ENCODE assay signal across 7 cellular contexts in genomic region chrX:134782796-134783195, GRCh38. TPM values are rescaled to one million over a fixed set of nuclear protein-coding genes. Genes with fewer than 3 reads are reported as not detected.
DNase-seq lines count a peak whose midpoint lies in the region; ATAC-seq, FAIRE-seq and TF ChIP-seq lines count a peak whose summit lies in the region.

No MANE protein-coding gene starts in this region.

- H3K36me3 ChIP-seq in effector memory CD4-positive, alpha-beta T cell (ENCODE audit: control insufficient read depth, insufficient read depth, low read length) = peaks cover 13% of the 10 kb centered on the region

- no peaks in the 10 kb centered on the region for H3K27me3 ChIP-seq in effector memory CD4-positive, alpha-beta T cell (replicated peaks; ENCODE audit: control insufficient read depth, insufficient read depth, low read length, poor library complexity, severe bottlenecking)

- DNase-seq in NCI-H2227 treated with DMSO at 0.1 percent for 48 hours (lab: John Stamatoyannopoulos, UW) = peak; percentile 51
- DNase-seq in erythroblast (lab: John Stamatoyannopoulos, UW) = peak; percentile 28 to 46
- DNase-seq in renal cortical epithelial cell (ENCODE audit: low read depth) = peak; percentile 45
- no peak for DNase-seq in effector memory CD4-positive, alpha-beta T cell
- DNase-seq in GM12891 (ENCODE audit: insufficient read length, low spot score) = no peak

- FAIRE-seq in GM12891 (lab: Jason Lieb, UNC) = no peak

- H3K27ac ChIP-seq in effector memory CD4-positive, alpha-beta T cell (ENCODE audit: insufficient read depth, low read length, poor library complexity, severe bottlenecking) = no peak overlapping the region

- H3K4me3 ChIP-seq in effector memory CD4-positive, alpha-beta T cell (ENCODE audit: insufficient read depth, low read depth, low read length, poor library complexity, severe bottlenecking) = no peak overlapping the region

- TF ChIP-seq POLR2A in erythroblast (IDR thresholded peaks at IDR 0.05; ENCODE audit: low read length) (no peak), GM12891 (IDR thresholded peaks at IDR 0.05; ENCODE audit: low read depth, low read length) (no peak)

- peak; percentile 42; the same call in 2 of the 3 replicates for TF ChIP-seq CTCF in GM12872 (IDR thresholded peaks at IDR 0.05; ENCODE audit: insufficient read depth, low read depth, low read length)

- no peaks in the 10 kb centered on the region for H3K4me1 ChIP-seq in effector memory CD4-positive, alpha-beta T cell (ENCODE audit: control insufficient read depth, insufficient read depth, low read length, poor library complexity, severe bottlenecking)

- no peaks in the 10 kb centered on the region for H3K9me3 ChIP-seq in effector memory CD4-positive, alpha-beta T cell (ENCODE audit: control insufficient read depth, low read length)

- ATAC-seq in HG02885 (IDR thresholded peaks at IDR 0.05; ENCODE audit: poor library complexity, unreplicated experiment) = no peak

TF ChIP-seq in GM12891, 5 proteins besides CTCF, POLR2A, EP300 and RAD21:
- TF ChIP-seq TAF1 (IDR thresholded peaks at IDR 0.05; ENCODE audit: low read depth, low read length) (no peak), PAX5 (IDR thresholded peaks at IDR 0.05; ENCODE audit: insufficient read depth, low read length, severe bottlenecking) (no peak), POU2F2 (IDR thresholded peaks at IDR 0.05; ENCODE audit: low read depth, low read length) (no peak), SPI1 (IDR thresholded peaks at IDR 0.05; ENCODE audit: low read depth, low read length) (no peak), POLR2AphosphoS5 (IDR thresholded peaks at IDR 0.05; ENCODE audit: low read depth, low read length) (no peak)

RNA-seq across cellular contexts. Expression of gene PABIR2, which starts 14.2 kb away (rescaled TPM):
- total RNA-seq in renal cortical epithelial cell = 7.1 and 26.5 TPM in 2 replicates
- polyA plus RNA-seq in GM12891 (2012; ENCODE audit: low read depth, missing spikeins) = 22.7 TPM

Comparison
In these comparisons a context has a peak if more than half of its experiments do, and no peak if none do; other contexts are left out.
1. DNase-seq: peak in NCI-H2227 treated with DMSO at 0.1 percent for 48 hours (single experiment), erythroblast (2 of 2) and renal cortical epithelial cell (single experiment); none in effector memory CD4-positive, alpha-beta T cell (0 of 3) and GM12891 (single experiment).